Comparison of ENCODE assay signal across 2 cellular contexts in the genomic region with DNA sequence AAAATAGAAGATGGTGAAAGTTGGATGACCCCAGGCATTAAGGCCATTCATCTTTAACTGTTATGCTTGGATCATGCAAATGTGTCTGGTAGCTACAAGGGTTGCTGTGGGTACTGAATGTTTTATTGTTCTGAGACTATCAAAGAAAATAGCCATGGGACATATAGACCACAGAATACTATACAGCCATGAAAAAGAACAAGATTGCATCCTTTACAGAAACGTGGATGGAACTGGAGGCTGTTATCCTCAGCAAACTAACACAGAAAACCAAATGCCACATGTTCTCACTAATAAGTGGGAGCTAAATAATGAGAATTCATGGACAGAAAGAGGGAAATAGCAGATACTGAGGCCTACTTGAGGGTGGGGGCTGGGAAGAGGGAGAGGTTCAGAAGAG.
TF ChIP-seq lines count a peak whose summit lies in the region.

No MANE protein-coding gene starts in this region.

TF ChIP-seq in IMR-90, 13 proteins besides CTCF, POLR2A, EP300 and RAD21:
- TF ChIP-seq MAFK (IDR thresholded peaks at IDR 0.05; ENCODE audit: low read depth, low read length): no peak
- no peak for TF ChIP-seq CHD1 (IDR thresholded peaks at IDR 0.05; ENCODE audit: low read depth, low read length)
- TF ChIP-seq, protein P1, sequence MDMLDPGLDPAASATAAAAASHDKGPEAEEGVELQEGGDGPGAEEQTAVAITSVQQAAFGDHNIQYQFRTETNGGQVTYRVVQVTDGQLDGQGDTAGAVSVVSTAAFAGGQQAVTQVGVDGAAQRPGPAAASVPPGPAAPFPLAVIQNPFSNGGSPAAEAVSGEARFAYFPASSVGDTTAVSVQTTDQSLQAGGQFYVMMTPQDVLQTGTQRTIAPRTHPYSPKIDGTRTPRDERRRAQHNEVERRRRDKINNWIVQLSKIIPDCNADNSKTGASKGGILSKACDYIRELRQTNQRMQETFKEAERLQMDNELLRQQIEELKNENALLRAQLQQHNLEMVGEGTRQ (IDR thresholded peaks at IDR 0.05; ENCODE audit: low read depth, low read length): no peak
- TF ChIP-seq CEBPB (IDR thresholded peaks at IDR 0.05; ENCODE audit: low read depth, low read length): no peak
- TF ChIP-seq BHLHE40 (IDR thresholded peaks at IDR 0.05; ENCODE audit: low read depth, low read length): no peak
- no peak for TF ChIP-seq RFX5 (IDR thresholded peaks at IDR 0.05; ENCODE audit: low read depth, low read length)
- TF ChIP-seq RCOR1 (IDR thresholded peaks at IDR 0.05; ENCODE audit: insufficient replicate concordance, low read length): no peak
- TF ChIP-seq MXI1 (IDR thresholded peaks at IDR 0.05; ENCODE audit: borderline replicate concordance, low read depth, low read length): no peak
- TF ChIP-seq NFE2L2 (IDR thresholded peaks at IDR 0.05; ENCODE audit: low read depth, low read length): no peak
- TF ChIP-seq, protein P2, sequence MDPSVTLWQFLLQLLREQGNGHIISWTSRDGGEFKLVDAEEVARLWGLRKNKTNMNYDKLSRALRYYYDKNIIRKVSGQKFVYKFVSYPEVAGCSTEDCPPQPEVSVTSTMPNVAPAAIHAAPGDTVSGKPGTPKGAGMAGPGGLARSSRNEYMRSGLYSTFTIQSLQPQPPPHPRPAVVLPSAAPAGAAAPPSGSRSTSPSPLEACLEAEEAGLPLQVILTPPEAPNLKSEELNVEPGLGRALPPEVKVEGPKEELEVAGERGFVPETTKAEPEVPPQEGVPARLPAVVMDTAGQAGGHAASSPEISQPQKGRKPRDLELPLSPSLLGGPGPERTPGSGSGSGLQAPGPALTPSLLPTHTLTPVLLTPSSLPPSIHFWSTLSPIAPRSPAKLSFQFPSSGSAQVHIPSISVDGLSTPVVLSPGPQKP (IDR thresholded peaks at IDR 0.05; ENCODE audit: borderline replicate concordance, low read depth, low read length): no peak
- no peak for TF ChIP-seq SMC3 (IDR thresholded peaks at IDR 0.05; ENCODE audit: low read depth, low read length)
- TF ChIP-seq MAZ (IDR thresholded peaks at IDR 0.05; ENCODE audit: borderline replicate concordance, low read depth, low read length): no peak
- TF ChIP-seq FOS (IDR thresholded peaks at IDR 0.05; ENCODE audit: low read depth, low read length): no peak

TF ChIP-seq in H1, 55 proteins besides CTCF, POLR2A, EP300 and RAD21:
- TF ChIP-seq KDM1A (IDR thresholded peaks at IDR 0.05; ENCODE audit: borderline replicate concordance, low read length) (peak; percentile 28; the same call in 1 of the 2 replicates), TEAD4 (IDR thresholded peaks at IDR 0.05; ENCODE audit: low read depth, low read length) (no peak), BACH1 (IDR thresholded peaks at IDR 0.05; ENCODE audit: low read length) (no peak)
- TF ChIP-seq, protein P3, sequence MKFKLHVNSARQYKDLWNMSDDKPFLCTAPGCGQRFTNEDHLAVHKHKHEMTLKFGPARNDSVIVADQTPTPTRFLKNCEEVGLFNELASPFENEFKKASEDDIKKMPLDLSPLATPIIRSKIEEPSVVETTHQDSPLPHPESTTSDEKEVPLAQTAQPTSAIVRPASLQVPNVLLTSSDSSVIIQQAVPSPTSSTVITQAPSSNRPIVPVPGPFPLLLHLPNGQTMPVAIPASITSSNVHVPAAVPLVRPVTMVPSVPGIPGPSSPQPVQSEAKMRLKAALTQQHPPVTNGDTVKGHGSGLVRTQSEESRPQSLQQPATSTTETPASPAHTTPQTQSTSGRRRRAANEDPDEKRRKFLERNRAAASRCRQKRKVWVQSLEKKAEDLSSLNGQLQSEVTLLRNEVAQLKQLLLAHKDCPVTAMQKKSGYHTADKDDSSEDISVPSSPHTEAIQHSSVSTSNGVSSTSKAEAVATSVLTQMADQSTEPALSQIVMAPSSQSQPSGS (IDR thresholded peaks at IDR 0.05; ENCODE audit: low read length): no peak
TF ChIP-seq in H1: peak in this region for 1.
